ENCODE assay signal across 13 cellular contexts in the genomic region with DNA sequence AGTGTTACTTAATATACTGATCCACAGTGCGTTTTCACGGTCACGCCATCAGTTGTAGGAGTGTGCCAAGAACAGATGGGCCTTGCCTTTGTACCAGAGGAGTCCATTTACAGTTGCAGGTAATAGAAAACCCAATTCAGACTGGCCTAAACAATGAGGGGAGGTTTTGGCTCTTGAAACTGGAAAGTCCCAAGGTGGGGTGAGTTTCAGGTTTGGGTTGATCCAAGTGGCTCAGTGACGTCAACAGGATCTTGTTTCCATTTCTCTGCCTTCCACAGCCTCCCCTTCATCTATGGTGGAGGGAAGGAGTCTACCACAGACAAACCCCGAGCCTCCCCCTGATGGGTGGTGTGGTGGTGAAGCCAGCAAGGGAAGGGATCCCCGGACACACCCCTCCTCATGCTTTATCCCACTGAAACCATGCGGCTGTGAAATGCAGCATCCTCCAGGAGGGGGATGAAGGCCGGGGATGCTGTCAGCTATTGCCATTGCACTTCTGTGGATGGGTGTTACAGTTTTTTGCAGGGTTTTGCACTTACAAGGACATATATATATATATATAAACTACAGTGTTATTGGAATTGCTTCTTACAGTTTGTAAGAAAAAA. TPM values are rescaled to one million over a fixed set of nuclear protein-coding genes. Genes with fewer than 3 reads are reported as not detected.
A peak's percentile ranks its signal among the peaks of the same experiment; 100 is the strongest.
DNase-seq lines count a peak whose midpoint lies in the region; ATAC-seq and TF ChIP-seq lines count a peak whose summit lies in the region.
"Had no signal": no experiment of that assay in that cellular context is flagged by ENCODE, and none has a peak within 500 bp of the region (broad histone marks: within the 10 kb centered on the region; RNA-seq: fewer than 3 reads in every experiment).

No MANE protein-coding gene starts in this region.

- no peaks in the 10 kb centered on the region for H3K4me1 ChIP-seq in ovary (ENCODE audit: insufficient read depth)
- H3K4me1 ChIP-seq: body of pancreas had no signal

- DNase-seq in NCI-H2171 treated with DMSO at 0.1 percent for 48 hours (lab: John Stamatoyannopoulos, UW): peak; percentile 67
- no peak for DNase-seq in NCI-H2171 (lab: John Stamatoyannopoulos, UW)
- DNase-seq in activated CD8-positive, alpha-beta T cell treated with anti-CD3 and anti-CD28 coated beads, Interleukin-2, amount 10 ng/mL, durations not matched to agents 7 days and 5 days: no peak
- no peak for DNase-seq in left colon
- no peak for DNase-seq in ovary
- DNase-seq: body of pancreas, foreskin melanocyte, NCI-H510A, PC-9 had no signal

- H3K27me3 Mint-ChIP-seq in activated CD8-positive, alpha-beta T cell treated with anti-CD3 and anti-CD28 coated beads, Interleukin-2, amount 10 ng/mL, durations not matched to agents 7 days and 5 days (ENCODE audit: low read depth): no peaks in the 10 kb centered on the region

- POLR2A ChIA-PET in activated CD8-positive, alpha-beta T cell treated with anti-CD3 and anti-CD28 coated beads, Interleukin-2, amount 10 ng/mL, durations not matched to agents 7 days and 5 days (lab: Charles Lee): no interaction called here

- H3K9me3 Mint-ChIP-seq in activated CD8-positive, alpha-beta T cell treated with anti-CD3 and anti-CD28 coated beads, Interleukin-2, amount 10 ng/mL, durations not matched to agents 7 days and 5 days (ENCODE audit: insufficient read depth): no peaks in the 10 kb centered on the region
- H3K9me3 Mint-ChIP-seq: memory B cell had no signal

- intact Hi-C loops in left colon (cut with DNase I, micrococcal nuclease) (no loop called here), ovary (cut with DNase I) (no loop called here)

- peak overlapping the region; percentile 68 for H3K27ac Mint-ChIP-seq in activated CD8-positive, alpha-beta T cell treated with anti-CD3 and anti-CD28 coated beads, Interleukin-2, amount 10 ng/mL, durations not matched to agents 7 days and 5 days
- H3K27ac Mint-ChIP-seq: memory B cell had no signal

- no peak overlapping the region for H3K4me3 Mint-ChIP-seq in activated CD8-positive, alpha-beta T cell treated with anti-CD3 and anti-CD28 coated beads, Interleukin-2, amount 10 ng/mL, durations not matched to agents 7 days and 5 days
- H3K4me3 Mint-ChIP-seq: memory B cell had no signal

- H3K9me3 ChIP-seq in ovary: no peaks in the 10 kb centered on the region
- H3K9me3 ChIP-seq: body of pancreas had no signal

- TF ChIP-seq POLR2A in ovary (IDR thresholded peaks at IDR 0.05): no peak

- H3K27me3 ChIP-seq in ovary: no peaks in the 10 kb centered on the region
- H3K27me3 ChIP-seq: body of pancreas had no signal

- peak; percentile 30 for ATAC-seq in GM21360 (IDR thresholded peaks at IDR 0.05; ENCODE audit: unreplicated experiment)
- ATAC-seq in activated CD8-positive, alpha-beta T cell treated with anti-CD3 and anti-CD28 coated beads, Interleukin-2, amount 10 ng/mL, durations not matched to agents 7 days and 5 days: peak; percentile 19
- peak; percentile 18 for ATAC-seq in left colon
- ATAC-seq in GM21737 (IDR thresholded peaks at IDR 0.05; ENCODE audit: unreplicated experiment): no peak
- no peak for ATAC-seq in HG02884 (IDR thresholded peaks at IDR 0.05; ENCODE audit: unreplicated experiment)
- ATAC-seq: body of pancreas had no signal

- H3K27ac ChIP-seq in ovary: no peak overlapping the region
- H3K27ac ChIP-seq: body of pancreas, PC-9 had no signal

- 69 to 74% (median 74%) methylated on average over 8 of the region's 8 CpGs for WGBS in ovary, 3 donors

- no peak for TF ChIP-seq EP300 in ovary (IDR thresholded peaks at IDR 0.05)

- H3K36me3 ChIP-seq in ovary: no peaks in the 10 kb centered on the region

- CTCF ChIA-PET in activated CD8-positive, alpha-beta T cell treated with anti-CD3 and anti-CD28 coated beads, Interleukin-2, amount 10 ng/mL, durations not matched to agents 7 days and 5 days (lab: Charles Lee): no interaction called here

- peaks cover 86% of the 10 kb centered on the region for H3K4me1 Mint-ChIP-seq in activated CD8-positive, alpha-beta T cell treated with anti-CD3 and anti-CD28 coated beads, Interleukin-2, amount 10 ng/mL, durations not matched to agents 7 days and 5 days (ENCODE audit: low read depth)

- peaks cover 48% of the 10 kb centered on the region for H3K36me3 Mint-ChIP-seq in activated CD8-positive, alpha-beta T cell treated with anti-CD3 and anti-CD28 coated beads, Interleukin-2, amount 10 ng/mL, durations not matched to agents 7 days and 5 days (ENCODE audit: low read depth)

- no peak for TF ChIP-seq CTCF in ovary (IDR thresholded peaks at IDR 0.05)

- no peak overlapping the region for H3K4me3 ChIP-seq in ovary
- H3K4me3 ChIP-seq: body of pancreas, PC-9 had no signal

RNA-seq across cellular contexts. Expression of a gene that starts 14.8 kb away (rescaled TPM):
- total RNA-seq in activated CD8-positive, alpha-beta T cell treated with anti-CD3 and anti-CD28 coated beads, Interleukin-2, amount 10 ng/mL, durations not matched to agents 7 days and 5 days: under 1 TPM; 0.13 to 0.21 TPM
- total RNA-seq in left colon: not detected
- total RNA-seq in ovary: under 1 TPM in 3 of 7 donors, not detected in 4; 0.05 to 0.53 (median 0.10) TPM
- under 1 TPM in 1 of 2 donors, not detected in 1; 0.10 TPM for polyA plus RNA-seq in ovary

Comparison
In these comparisons a context has a peak if more than half of its experiments do, and no peak if none do; other contexts are left out.
1. ATAC-seq: peak in GM21360 (single experiment), activated CD8-positive, alpha-beta T cell treated with anti-CD3 and anti-CD28 coated beads, Interleukin-2, amount 10 ng/mL, durations not matched to agents 7 days and 5 days (single experiment) and left colon (single experiment); none in GM21737 (single experiment) and HG02884 (single experiment).